ENCODE assay signal across 9 cellular contexts in genomic region chr7:21338728-21339164, GRCh38.
DNase-seq lines count a peak whose midpoint lies in the region; ATAC-seq lines count a peak whose summit lies in the region.
"Had no signal": no experiment of that assay in that cellular context is flagged by ENCODE, and none has a peak within 500 bp of the region (broad histone marks: within the 10 kb centered on the region; RNA-seq: fewer than 3 reads in every experiment).

No MANE protein-coding gene starts in this region.

- ATAC-seq in memory B cell (ENCODE audit: low read depth) (no peak), GM21786 (IDR thresholded peaks at IDR 0.05; ENCODE audit: unreplicated experiment) (no peak), HG02870 (IDR thresholded peaks at IDR 0.05; ENCODE audit: unreplicated experiment) (no peak)

- H3K36me3 Mint-ChIP-seq in memory B cell, result no peaks in the 10 kb centered on the region

- H3K9me3 Mint-ChIP-seq in memory B cell, result peaks cover 3% of the 10 kb centered on the region

- H3K27ac Mint-ChIP-seq in memory B cell, result peak overlapping the region; percentile 11

- no peak overlapping the region for H3K4me3 Mint-ChIP-seq in memory B cell

- H3K27me3 Mint-ChIP-seq in memory B cell, result no peaks in the 10 kb centered on the region

- peak; percentile 69 for DNase-seq in MV-4-11 (lab: John Stamatoyannopoulos, UW)
- DNase-seq in activated T-cell treated with anti-CD3 and anti-CD28 coated beads for 24 hours (ENCODE audit: low read depth), result peak; percentile 53
- no peak for DNase-seq in memory B cell (ENCODE audit: low spot score in 2 of 2)
- DNase-seq in stimulated activated naive CD4-positive, alpha-beta T cell treated with Interleukin-2 at 50 U/mL for 16 hours (lab: John Stamatoyannopoulos, UW), result peak; percentile 74
- no peak for DNase-seq in GM19240 (ENCODE audit: insufficient read length, low spot score)
- DNase-seq: glutamatergic neuron, NCI-H1694 had no signal

- peaks cover 17% of the 10 kb centered on the region for H3K4me1 Mint-ChIP-seq in memory B cell

Comparison
In these comparisons a context has a peak if more than half of its experiments do, and no peak if none do; other contexts are left out.
1. DNase-seq: peak in MV-4-11 (single experiment), activated T-cell treated with anti-CD3 and anti-CD28 coated beads for 24 hours (single experiment) and stimulated activated naive CD4-positive, alpha-beta T cell treated with Interleukin-2 at 50 U/mL for 16 hours (single experiment); none in memory B cell (0 of 2) and GM19240 (single experiment).